In the genomic region with DNA sequence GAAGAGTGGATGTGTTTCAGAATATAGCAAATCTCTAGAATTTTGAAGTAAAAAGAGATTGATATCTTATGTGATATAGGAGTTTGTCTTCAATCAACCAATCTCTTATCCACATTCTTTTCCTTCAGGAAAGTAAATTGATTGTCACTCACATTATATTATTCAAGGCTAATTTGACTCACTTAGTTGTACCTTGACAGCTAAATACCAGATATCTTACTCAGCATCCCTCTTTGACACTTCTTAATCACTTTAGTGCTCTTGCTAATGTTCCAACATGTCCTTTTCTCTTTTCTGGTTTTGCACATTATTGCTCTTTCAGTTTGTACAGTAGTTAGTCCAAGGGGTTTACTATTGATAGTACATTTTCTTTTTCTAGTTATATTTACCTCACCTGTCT, we compare ENCODE assay signal across 29 cellular contexts.
"Had no signal": no experiment of that assay in that cellular context is flagged by ENCODE, and none has a peak within 500 bp of the region (broad histone marks: within the 10 kb centered on the region; RNA-seq: fewer than 3 reads in every experiment).

No MANE protein-coding gene starts in this region.

- H3K4me1 ChIP-seq: colonic mucosa, gastroesophageal sphincter, heart left ventricle, psoas muscle, right lobe of liver, suprapubic skin, transverse colon, upper lobe of right lung, uterus had no signal

- H3K79me2 ChIP-seq: hepatocyte had no signal

- H3K9me3 ChIP-seq: colonic mucosa, gastroesophageal sphincter, ovary, psoas muscle, right lobe of liver, suprapubic skin, transverse colon, upper lobe of right lung, uterus had no signal

- H3K27me3 Mint-ChIP-seq: central memory CD8-positive, alpha-beta T cell; dendritic cell treated with granulocyte-macrophage colony-stimulating factor and Interleukin-4, amounts not matched to agents 40 ng/mL and 50 ng/mL, for 4 days; naive thymus-derived CD4-positive, alpha-beta T cell; stimulated activated naive B cell treated with anti-CD40 and anti-IgM and Interleukin-4, amounts not matched to agents 10 μg/mL and 1 μg/mL and 100 μg/mL, for 72 hours; stimulated activated naive CD8-positive, alpha-beta T cell treated with anti-CD3 and anti-CD28 coated beads, Interleukin-15, amount 100 ng/mL, for 72 hours had no signal

- H3K4me3 Mint-ChIP-seq: central memory CD8-positive, alpha-beta T cell; dendritic cell treated with granulocyte-macrophage colony-stimulating factor and Interleukin-4, amounts not matched to agents 40 ng/mL and 50 ng/mL, for 4 days; endodermal cell; mesothelial cell of epicardium; naive thymus-derived CD4-positive, alpha-beta T cell; nephron; stimulated activated naive B cell treated with anti-CD40 and anti-IgM and Interleukin-4, amounts not matched to agents 10 μg/mL and 1 μg/mL and 100 μg/mL, for 72 hours; stimulated activated naive CD8-positive, alpha-beta T cell treated with anti-CD3 and anti-CD28 coated beads, Interleukin-15, amount 100 ng/mL, for 72 hours had no signal

- H3K27ac ChIP-seq: colonic mucosa, gastroesophageal sphincter, heart left ventricle, hepatocyte, ovary, psoas muscle, right lobe of liver, suprapubic skin, transverse colon, upper lobe of right lung, uterus had no signal

- ATAC-seq: gastroesophageal sphincter; heart left ventricle; naive thymus-derived CD4-positive, alpha-beta T cell; psoas muscle; right lobe of liver; stimulated activated naive B cell treated with anti-CD40 and anti-IgM and Interleukin-4, amounts not matched to agents 10 μg/mL and 1 μg/mL and 100 μg/mL, for 72 hours; stimulated activated naive CD8-positive, alpha-beta T cell treated with anti-CD3 and anti-CD28 coated beads, Interleukin-15, amount 100 ng/mL, for 72 hours; upper lobe of right lung had no signal

- DNase-seq: colonic mucosa; effector CD8-positive, alpha-beta T cell; endodermal cell; erythroblast; foreskin fibroblast; heart left ventricle; mesenchymal stem cell; naive thymus-derived CD4-positive, alpha-beta T cell; occipital lobe; ovary; posterior cingulate gyrus; psoas muscle; right lobe of liver; small intestine; stimulated activated CD4-positive, alpha-beta T cell treated with anti-CD3 and anti-CD28 coated beads, Interleukin-15, amount 100 ng/mL, for 24 hours; stimulated activated CD4-positive, alpha-beta T cell treated with anti-CD3 and anti-CD28 coated beads, Interleukin-2, amount 100 ng/mL, for 48 hours; stimulated activated naive B cell treated with anti-CD40 and anti-IgM and Interleukin-4, amounts not matched to agents 10 μg/mL and 1 μg/mL and 100 μg/mL, for 72 hours; stimulated activated naive CD8-positive, alpha-beta T cell treated with anti-CD3 and anti-CD28 coated beads, Interleukin-15, amount 100 ng/mL, for 72 hours; transverse colon; upper lobe of right lung; uterus had no signal

- FAIRE-seq: small intestine had no signal

- H3K9me3 Mint-ChIP-seq: nephron had no signal

- H3K36me3 ChIP-seq: colonic mucosa, gastroesophageal sphincter, heart left ventricle, ovary, right lobe of liver, suprapubic skin, transverse colon, upper lobe of right lung, uterus had no signal

- H3K27ac Mint-ChIP-seq: dendritic cell treated with granulocyte-macrophage colony-stimulating factor and Interleukin-4, amounts not matched to agents 40 ng/mL and 50 ng/mL, for 4 days; endodermal cell; mesothelial cell of epicardium; naive thymus-derived CD4-positive, alpha-beta T cell; nephron; stimulated activated naive B cell treated with anti-CD40 and anti-IgM and Interleukin-4, amounts not matched to agents 10 μg/mL and 1 μg/mL and 100 μg/mL, for 72 hours; stimulated activated naive CD8-positive, alpha-beta T cell treated with anti-CD3 and anti-CD28 coated beads, Interleukin-15, amount 100 ng/mL, for 72 hours had no signal

- H3K27me3 ChIP-seq: colonic mucosa, gastroesophageal sphincter, heart left ventricle, hepatocyte, ovary, right lobe of liver, suprapubic skin, transverse colon, upper lobe of right lung, uterus had no signal

- H2AFZ ChIP-seq: hepatocyte had no signal

- H3K4me3 ChIP-seq: colonic mucosa, gastroesophageal sphincter, heart left ventricle, hepatocyte, lung, ovary, psoas muscle, right lobe of liver, suprapubic skin, transverse colon, upper lobe of right lung, uterus had no signal

- H3K36me3 Mint-ChIP-seq: mesothelial cell of epicardium; naive thymus-derived CD4-positive, alpha-beta T cell; stimulated activated naive B cell treated with anti-CD40 and anti-IgM and Interleukin-4, amounts not matched to agents 10 μg/mL and 1 μg/mL and 100 μg/mL, for 72 hours had no signal

- H3K4me1 Mint-ChIP-seq: central memory CD8-positive, alpha-beta T cell; mesothelial cell of epicardium; naive thymus-derived CD4-positive, alpha-beta T cell; nephron; stimulated activated naive B cell treated with anti-CD40 and anti-IgM and Interleukin-4, amounts not matched to agents 10 μg/mL and 1 μg/mL and 100 μg/mL, for 72 hours; stimulated activated naive CD8-positive, alpha-beta T cell treated with anti-CD3 and anti-CD28 coated beads, Interleukin-15, amount 100 ng/mL, for 72 hours had no signal

- H3K4me2 ChIP-seq: hepatocyte had no signal
